In genomic region chr1:159428536-159428935, GRCh38 we compare ENCODE assay signal across 1 cellular context.
TF ChIP-seq lines count a peak whose summit lies in the region.

No MANE protein-coding gene starts in this region.

TF ChIP-seq in A549, 52 proteins besides CTCF, POLR2A, EP300 and RAD21 (continued from another document):
- no peak for TF ChIP-seq SMC3 (IDR thresholded peaks at IDR 0.05)
- TF ChIP-seq CBX8 (IDR thresholded peaks at IDR 0.05), result no peak
